In the genomic region with DNA sequence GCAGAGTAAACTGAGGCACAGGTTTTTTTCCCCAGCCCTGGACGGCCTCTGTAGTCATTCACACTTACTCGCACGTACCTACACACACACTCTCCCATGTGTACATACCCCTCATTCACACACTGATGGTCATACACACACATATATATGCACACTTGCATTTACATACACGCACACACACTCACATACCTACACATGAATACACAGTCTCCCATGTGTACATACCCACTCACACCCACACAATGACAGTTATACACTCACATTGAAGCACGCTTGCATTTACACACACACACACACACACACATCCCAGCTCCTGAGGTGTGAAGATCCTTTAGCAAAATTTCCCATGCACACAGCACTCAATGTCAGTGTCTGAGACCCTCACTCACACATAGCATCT, we compare ENCODE assay signal across 14 cellular contexts. TPM values are rescaled to one million over a fixed set of nuclear protein-coding genes. Genes with fewer than 3 reads are reported as not detected.
DNase-seq lines count a peak whose midpoint lies in the region; ATAC-seq, FAIRE-seq and TF ChIP-seq lines count a peak whose summit lies in the region.
"Had no signal": no experiment of that assay in that cellular context is flagged by ENCODE, and none has a peak within 500 bp of the region (broad histone marks: within the 10 kb centered on the region; RNA-seq: fewer than 3 reads in every experiment).

No MANE protein-coding gene starts in this region.

- peaks cover 8% of the 10 kb centered on the region; the same call in 1 of the 2 replicates for H3F3A ChIP-seq in MM.1S (ENCODE audit: insufficient read depth, low read length)

- H3K4me1 ChIP-seq in MM.1S (ENCODE audit: low read length) (peaks cover 6% of the 10 kb centered on the region), endodermal cell (ENCODE audit: control insufficient read depth, insufficient read depth, low read length) (peaks cover 6% of the 10 kb centered on the region), osteoblast (ENCODE audit: insufficient read depth, low read length) (peaks cover 31% of the 10 kb centered on the region)

- ATAC-seq in activated CD4-positive, alpha-beta T cell treated with anti-CD3 and anti-CD28 coated beads for 36 hours: no peak

- TF ChIP-seq POLR2A in GM12892 (IDR thresholded peaks at IDR 0.05; ENCODE audit: low read depth, low read length): no peak

- no peak for TF ChIP-seq CTCF in MM.1S (IDR thresholded peaks at IDR 0.05; ENCODE audit: low read length)
- TF ChIP-seq CTCF in endodermal cell (conservative IDR thresholded peaks at IDR 0.05): no peak
- no peak for TF ChIP-seq CTCF in osteoblast (IDR thresholded peaks at IDR 0.05; ENCODE audit: extremely low read depth, low read depth, low read length)

- H3K9me3 ChIP-seq in MM.1S (replicated peaks; ENCODE audit: insufficient read depth, low read length): no peaks in the 10 kb centered on the region
- H3K9me3 ChIP-seq in endodermal cell (ENCODE audit: control insufficient read depth, low read length): no peaks in the 10 kb centered on the region
- no peaks in the 10 kb centered on the region for H3K9me3 ChIP-seq in osteoblast (ENCODE audit: low read depth, low read length)
- H3K9me3 ChIP-seq: thoracic aorta had no signal

- H3K36me3 ChIP-seq in MM.1S (replicated peaks; ENCODE audit: insufficient read depth, low read length): no peaks in the 10 kb centered on the region
- no peaks in the 10 kb centered on the region for H3K36me3 ChIP-seq in endodermal cell (ENCODE audit: control insufficient read depth, insufficient read depth, low read length)
- H3K36me3 ChIP-seq in osteoblast (ENCODE audit: insufficient read depth, low read length): no peaks in the 10 kb centered on the region
- H3K36me3 ChIP-seq: thoracic aorta had no signal

- CTCF ChIA-PET in activated CD4-positive, alpha-beta T cell treated with anti-CD3 and anti-CD28 coated beads for 36 hours (lab: Charles Lee): interaction anchor here (0.7 to 1.4 kb wide), 3 partner anchors 114 to 237 kb away, joined by 3 to 6 read pairs (median 3); no protein-coding TSS in a partner anchor

- H3K27ac Mint-ChIP-seq in activated CD4-positive, alpha-beta T cell treated with anti-CD3 and anti-CD28 coated beads, Interleukin-2, amount 10 ng/mL, durations not matched to agents 24 days and 14 days: peak overlapping the region; percentile 51
- no peak overlapping the region for H3K27ac Mint-ChIP-seq in activated CD4-positive, alpha-beta T cell treated with anti-CD3 and anti-CD28 coated beads for 36 hours
- H3K27ac Mint-ChIP-seq in endodermal cell: no peak overlapping the region

- H2AFZ ChIP-seq in MM.1S (ENCODE audit: low read length) (peak overlapping the region; percentile 89), osteoblast (ENCODE audit: low read length) (no peak overlapping the region)

- peak overlapping the region; percentile 74; the same call in 1 of the 2 replicates for H3K27ac ChIP-seq in MM.1S (ENCODE audit: low read length)
- no peak overlapping the region for H3K27ac ChIP-seq in endodermal cell (ENCODE audit: low read depth, low read length)
- no peak overlapping the region for H3K27ac ChIP-seq in osteoblast (ENCODE audit: low read depth, low read length)
- H3K27ac ChIP-seq: SK-N-MC, thoracic aorta had no signal

- POLR2A ChIA-PET in activated CD4-positive, alpha-beta T cell treated with anti-CD3 and anti-CD28 coated beads for 36 hours (lab: Charles Lee): no interaction called here

- H4K20me1 ChIP-seq in MM.1S (ENCODE audit: insufficient read depth, low read length) (no peaks in the 10 kb centered on the region), osteoblast (ENCODE audit: insufficient read depth, low read length) (no peaks in the 10 kb centered on the region)

- intact Hi-C loops in activated CD4-positive, alpha-beta T cell treated with anti-CD3 and anti-CD28 coated beads, Interleukin-2, amount 10 ng/mL, durations not matched to agents 24 days and 14 days (cut with micrococcal nuclease): loop anchor here (10.0 kb wide), 1 partner anchor 291 kb away; the partner anchor contains the start of gene SZRD1
- intact Hi-C loops in activated CD4-positive, alpha-beta T cell treated with anti-CD3 and anti-CD28 coated beads for 36 hours (cut with DNase I, micrococcal nuclease): no loop called here

- H3K36me3 Mint-ChIP-seq in activated CD4-positive, alpha-beta T cell treated with anti-CD3 and anti-CD28 coated beads, Interleukin-2, amount 10 ng/mL, durations not matched to agents 24 days and 14 days (ENCODE audit: low read depth): no peaks in the 10 kb centered on the region
- H3K36me3 Mint-ChIP-seq in activated CD4-positive, alpha-beta T cell treated with anti-CD3 and anti-CD28 coated beads for 36 hours (ENCODE audit: low read depth): no peaks in the 10 kb centered on the region
- H3K36me3 Mint-ChIP-seq in endodermal cell (ENCODE audit: low read depth): no peaks in the 10 kb centered on the region

- peak overlapping the region; percentile 78 for H3K4me3 Mint-ChIP-seq in activated CD4-positive, alpha-beta T cell treated with anti-CD3 and anti-CD28 coated beads, Interleukin-2, amount 10 ng/mL, durations not matched to agents 24 days and 14 days
- no peak overlapping the region for H3K4me3 Mint-ChIP-seq in activated CD4-positive, alpha-beta T cell treated with anti-CD3 and anti-CD28 coated beads for 36 hours
- peak overlapping the region; percentile 56 for H3K4me3 Mint-ChIP-seq in endodermal cell

- H3K9me2 ChIP-seq in MM.1S (replicated peaks; ENCODE audit: insufficient read depth, low read length): no peaks in the 10 kb centered on the region

- H3K4me3 ChIP-seq in MM.1S (ENCODE audit: low read length): peak overlapping the region; percentile 64
- H3K4me3 ChIP-seq in endodermal cell (ENCODE audit: low read length): peak overlapping the region; percentile 79
- H3K4me3 ChIP-seq in osteoblast (ENCODE audit: insufficient read depth, low read length): no peak overlapping the region
- H3K4me3 ChIP-seq: lung had no signal

- no peaks in the 10 kb centered on the region for H3K79me2 ChIP-seq in MM.1S (ENCODE audit: low read length)
- no peaks in the 10 kb centered on the region for H3K79me2 ChIP-seq in osteoblast (ENCODE audit: insufficient read depth, low read length)

- H3K4me1 Mint-ChIP-seq in activated CD4-positive, alpha-beta T cell treated with anti-CD3 and anti-CD28 coated beads, Interleukin-2, amount 10 ng/mL, durations not matched to agents 24 days and 14 days: peaks cover 22% of the 10 kb centered on the region
- peaks cover 16% of the 10 kb centered on the region for H3K4me1 Mint-ChIP-seq in activated CD4-positive, alpha-beta T cell treated with anti-CD3 and anti-CD28 coated beads for 36 hours
- peaks cover 14% of the 10 kb centered on the region for H3K4me1 Mint-ChIP-seq in endodermal cell

- H3K27me3 ChIP-seq in MM.1S (replicated peaks; ENCODE audit: insufficient read depth, low read length) (peaks cover 4% of the 10 kb centered on the region), endodermal cell (ENCODE audit: control insufficient read depth, insufficient read depth, low read length, poor library complexity, severe bottlenecking) (peaks cover 30% of the 10 kb centered on the region), osteoblast (ENCODE audit: insufficient read depth, low read length) (no peaks in the 10 kb centered on the region)

- DNase-seq in activated CD4-positive, alpha-beta T cell treated with anti-CD3 and anti-CD28 coated beads, Interleukin-2, amount 10 ng/mL, durations not matched to agents 24 days and 14 days: no peak
- no peak for DNase-seq in activated CD4-positive, alpha-beta T cell treated with anti-CD3 and anti-CD28 coated beads for 36 hours
- DNase-seq in MM.1S: no peak
- no peak for DNase-seq in endodermal cell
- DNase-seq in osteoblast (ENCODE audit: insufficient read length, low spot score, missing footprints): peak; percentile 57
- DNase-seq in GM12892 (ENCODE audit: insufficient read length): no peak
- no peak for DNase-seq in hippocampal formation (lab: John Stamatoyannopoulos, UW)
- no peak for DNase-seq in stimulated activated CD4-positive, alpha-beta T cell treated with anti-CD3 and anti-CD28 coated beads, Interleukin-2, amount 100 ng/mL, for 24 hours
- DNase-seq: amniotic stem cell, MV-4-11 had no signal

- WGBS in endodermal cell (ENCODE audit: insufficient coverage in 1 of 2, insufficient read length in 1 of 2), 2 experiments: 79 to 82% methylated on average over 4 to 5 of the region's 5 CpGs

- H3K4me2 ChIP-seq in MM.1S (ENCODE audit: low read depth, low read length) (peak overlapping the region; percentile 91), osteoblast (ENCODE audit: insufficient read depth, low read length) (peak overlapping the region; percentile 76)

- peaks cover 22% of the 10 kb centered on the region for H3K27me3 Mint-ChIP-seq in activated CD4-positive, alpha-beta T cell treated with anti-CD3 and anti-CD28 coated beads, Interleukin-2, amount 10 ng/mL, durations not matched to agents 24 days and 14 days
- H3K27me3 Mint-ChIP-seq in activated CD4-positive, alpha-beta T cell treated with anti-CD3 and anti-CD28 coated beads for 36 hours: peaks cover 12% of the 10 kb centered on the region
- peaks cover 62% of the 10 kb centered on the region for H3K27me3 Mint-ChIP-seq in endodermal cell (ENCODE audit: insufficient read depth)

- FAIRE-seq in GM12892 (lab: Jason Lieb, UNC): no peak
- FAIRE-seq: GM18507 had no signal

- H3K9ac ChIP-seq in MM.1S (ENCODE audit: low read length): peak overlapping the region; percentile 55; the same call in 1 of the 2 replicates
- H3K9ac ChIP-seq in endodermal cell (ENCODE audit: extremely low read depth, low read length, poor library complexity, severe bottlenecking): no peak overlapping the region

- H3K9me3 Mint-ChIP-seq in activated CD4-positive, alpha-beta T cell treated with anti-CD3 and anti-CD28 coated beads, Interleukin-2, amount 10 ng/mL, durations not matched to agents 24 days and 14 days: no peaks in the 10 kb centered on the region
- no peaks in the 10 kb centered on the region for H3K9me3 Mint-ChIP-seq in activated CD4-positive, alpha-beta T cell treated with anti-CD3 and anti-CD28 coated beads for 36 hours (ENCODE audit: low read depth)
- H3K9me3 Mint-ChIP-seq in endodermal cell: no peaks in the 10 kb centered on the region

RNA-seq across cellular contexts. Expression of gene FAM131C, which starts 0.8 kb away (rescaled TPM):
- total RNA-seq in activated CD4-positive, alpha-beta T cell treated with anti-CD3 and anti-CD28 coated beads, Interleukin-2, amount 10 ng/mL, durations not matched to agents 24 days and 14 days: 0.26 and 0.38 TPM in 2 replicates
- total RNA-seq in activated CD4-positive, alpha-beta T cell treated with anti-CD3 and anti-CD28 coated beads for 36 hours: under 1 TPM; 0.09 to 0.23 TPM
- 1 to 10 TPM in 1 of 2 donors, under 1 TPM in 1; 0.66 to 2.5 TPM for total RNA-seq in endodermal cell
- polyA plus RNA-seq in endodermal cell (2013, experiment 1 of 2): 3.7 TPM
- 2.4 TPM for polyA plus RNA-seq in endodermal cell (2013, experiment 2 of 2)
- 0.36 TPM in 1 of 2 replicates, not detected in the other for total RNA-seq in osteoblast
- polyA plus RNA-seq in GM12892 (2012; ENCODE audit: missing spikeins): 0.15 TPM
- total RNA-seq: lung, thoracic aorta had no signal
- polyA plus RNA-seq: lung had no signal

RNA-seq across cellular contexts. Expression of gene CLCNKB, which starts 30.6 kb away (rescaled TPM):
- not detected in 2 replicates for total RNA-seq in activated CD4-positive, alpha-beta T cell treated with anti-CD3 and anti-CD28 coated beads, Interleukin-2, amount 10 ng/mL, durations not matched to agents 24 days and 14 days
- total RNA-seq in activated CD4-positive, alpha-beta T cell treated with anti-CD3 and anti-CD28 coated beads for 36 hours: not detected
- 1 to 10 TPM; 3.6 to 3.7 TPM for total RNA-seq in endodermal cell
- 3.4 TPM for polyA plus RNA-seq in endodermal cell (2013, experiment 1 of 2)
- 2.0 TPM for polyA plus RNA-seq in endodermal cell (2013, experiment 2 of 2)
- 0.29 and 0.36 TPM in 2 replicates for total RNA-seq in osteoblast
- not detected for polyA plus RNA-seq in GM12892 (2012; ENCODE audit: missing spikeins)
- total RNA-seq: thoracic aorta had no signal

RNA-seq across cellular contexts. Expression of gene CLCNKA, which starts 52.4 kb away (rescaled TPM):
- total RNA-seq in activated CD4-positive, alpha-beta T cell treated with anti-CD3 and anti-CD28 coated beads, Interleukin-2, amount 10 ng/mL, durations not matched to agents 24 days and 14 days: not detected in 2 replicates
- total RNA-seq in activated CD4-positive, alpha-beta T cell treated with anti-CD3 and anti-CD28 coated beads for 36 hours: not detected
- total RNA-seq in endodermal cell (1 to 10 TPM; 3.2 to 3.5 TPM), osteoblast (not detected in 2 replicates)
- polyA plus RNA-seq in endodermal cell (2013, experiment 1 of 2): 0.18 TPM
- 0.37 TPM for polyA plus RNA-seq in endodermal cell (2013, experiment 2 of 2)
- polyA plus RNA-seq in GM12892 (2012; ENCODE audit: missing spikeins): 0.34 TPM

RNA-seq across cellular contexts. Expression of gene HSPB7, which starts 56.4 kb away (rescaled TPM):
- total RNA-seq in activated CD4-positive, alpha-beta T cell treated with anti-CD3 and anti-CD28 coated beads, Interleukin-2, amount 10 ng/mL, durations not matched to agents 24 days and 14 days: not detected in 2 replicates
- total RNA-seq in activated CD4-positive, alpha-beta T cell treated with anti-CD3 and anti-CD28 coated beads for 36 hours: not detected
- total RNA-seq in endodermal cell (under 1 TPM in 1 of 2 donors, not detected in 1; 0.15 TPM), osteoblast (4.1 and 6.9 TPM in 2 replicates)
- polyA plus RNA-seq in endodermal cell (2013, experiment 1 of 2): 0.18 TPM
- polyA plus RNA-seq in endodermal cell (2013, experiment 2 of 2): not detected
- polyA plus RNA-seq in GM12892 (2012; ENCODE audit: missing spikeins): 0.34 TPM
